1 cellular context compared by ENCODE assay signal in the genomic region with DNA sequence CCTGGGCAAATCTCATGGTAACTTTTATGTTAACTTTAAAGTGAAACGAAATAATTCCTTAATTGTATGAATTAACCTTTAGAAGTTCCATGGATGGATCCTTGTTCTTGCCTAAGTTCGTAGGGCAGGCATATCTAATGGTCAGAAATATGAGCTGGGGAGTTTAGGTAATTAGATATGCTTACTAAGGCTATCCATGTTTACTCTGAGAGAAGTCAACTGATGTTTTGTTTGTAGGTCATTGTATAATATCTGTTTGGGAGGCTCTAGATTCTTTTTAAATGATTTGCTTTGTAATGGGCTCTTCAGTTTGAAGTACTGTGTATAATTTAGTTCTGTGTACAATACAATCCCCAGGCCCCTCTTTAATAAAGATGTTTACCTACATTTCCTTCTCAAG.
TF ChIP-seq lines count a peak whose summit lies in the region.

No MANE protein-coding gene starts in this region.

TF ChIP-seq in SK-N-SH treated with all-trans-retinoic acid at 6 μM for 48 hours, 23 proteins besides CTCF, POLR2A, EP300 and RAD21 (continued from another document):
- TF ChIP-seq, protein P1, sequence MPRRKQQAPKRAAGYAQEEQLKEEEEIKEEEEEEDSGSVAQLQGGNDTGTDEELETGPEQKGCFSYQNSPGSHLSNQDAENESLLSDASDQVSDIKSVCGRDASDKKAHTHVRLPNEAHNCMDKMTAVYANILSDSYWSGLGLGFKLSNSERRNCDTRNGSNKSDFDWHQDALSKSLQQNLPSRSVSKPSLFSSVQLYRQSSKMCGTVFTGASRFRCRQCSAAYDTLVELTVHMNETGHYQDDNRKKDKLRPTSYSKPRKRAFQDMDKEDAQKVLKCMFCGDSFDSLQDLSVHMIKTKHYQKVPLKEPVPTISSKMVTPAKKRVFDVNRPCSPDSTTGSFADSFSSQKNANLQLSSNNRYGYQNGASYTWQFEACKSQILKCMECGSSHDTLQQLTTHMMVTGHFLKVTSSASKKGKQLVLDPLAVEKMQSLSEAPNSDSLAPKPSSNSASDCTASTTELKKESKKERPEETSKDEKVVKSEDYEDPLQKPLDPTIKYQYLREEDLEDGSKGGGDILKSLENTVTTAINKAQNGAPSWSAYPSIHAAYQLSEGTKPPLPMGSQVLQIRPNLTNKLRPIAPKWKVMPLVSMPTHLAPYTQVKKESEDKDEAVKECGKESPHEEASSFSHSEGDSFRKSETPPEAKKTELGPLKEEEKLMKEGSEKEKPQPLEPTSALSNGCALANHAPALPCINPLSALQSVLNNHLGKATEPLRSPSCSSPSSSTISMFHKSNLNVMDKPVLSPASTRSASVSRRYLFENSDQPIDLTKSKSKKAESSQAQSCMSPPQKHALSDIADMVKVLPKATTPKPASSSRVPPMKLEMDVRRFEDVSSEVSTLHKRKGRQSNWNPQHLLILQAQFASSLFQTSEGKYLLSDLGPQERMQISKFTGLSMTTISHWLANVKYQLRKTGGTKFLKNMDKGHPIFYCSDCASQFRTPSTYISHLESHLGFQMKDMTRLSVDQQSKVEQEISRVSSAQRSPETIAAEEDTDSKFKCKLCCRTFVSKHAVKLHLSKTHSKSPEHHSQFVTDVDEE (CRISPR knock-in tag; IDR thresholded peaks at IDR 0.05), result no peak
- TF ChIP-seq, protein P2, sequence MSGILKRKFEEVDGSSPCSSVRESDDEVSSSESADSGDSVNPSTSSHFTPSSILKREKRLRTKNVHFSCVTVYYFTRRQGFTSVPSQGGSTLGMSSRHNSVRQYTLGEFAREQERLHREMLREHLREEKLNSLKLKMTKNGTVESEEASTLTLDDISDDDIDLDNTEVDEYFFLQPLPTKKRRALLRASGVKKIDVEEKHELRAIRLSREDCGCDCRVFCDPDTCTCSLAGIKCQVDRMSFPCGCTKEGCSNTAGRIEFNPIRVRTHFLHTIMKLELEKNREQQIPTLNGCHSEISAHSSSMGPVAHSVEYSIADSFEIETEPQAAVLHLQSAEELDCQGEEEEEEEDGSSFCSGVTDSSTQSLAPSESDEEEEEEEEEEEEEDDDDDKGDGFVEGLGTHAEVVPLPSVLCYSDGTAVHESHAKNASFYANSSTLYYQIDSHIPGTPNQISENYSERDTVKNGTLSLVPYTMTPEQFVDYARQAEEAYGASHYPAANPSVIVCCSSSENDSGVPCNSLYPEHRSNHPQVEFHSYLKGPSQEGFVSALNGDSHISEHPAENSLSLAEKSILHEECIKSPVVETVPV (CRISPR knock-in tag; IDR thresholded peaks at IDR 0.05), result no peak
- no peak for TF ChIP-seq BACH2 (CRISPR knock-in tag; IDR thresholded peaks at IDR 0.05; ENCODE audit: borderline replicate concordance)
